ENCODE assay signal across 8 cellular contexts in the genomic region with DNA sequence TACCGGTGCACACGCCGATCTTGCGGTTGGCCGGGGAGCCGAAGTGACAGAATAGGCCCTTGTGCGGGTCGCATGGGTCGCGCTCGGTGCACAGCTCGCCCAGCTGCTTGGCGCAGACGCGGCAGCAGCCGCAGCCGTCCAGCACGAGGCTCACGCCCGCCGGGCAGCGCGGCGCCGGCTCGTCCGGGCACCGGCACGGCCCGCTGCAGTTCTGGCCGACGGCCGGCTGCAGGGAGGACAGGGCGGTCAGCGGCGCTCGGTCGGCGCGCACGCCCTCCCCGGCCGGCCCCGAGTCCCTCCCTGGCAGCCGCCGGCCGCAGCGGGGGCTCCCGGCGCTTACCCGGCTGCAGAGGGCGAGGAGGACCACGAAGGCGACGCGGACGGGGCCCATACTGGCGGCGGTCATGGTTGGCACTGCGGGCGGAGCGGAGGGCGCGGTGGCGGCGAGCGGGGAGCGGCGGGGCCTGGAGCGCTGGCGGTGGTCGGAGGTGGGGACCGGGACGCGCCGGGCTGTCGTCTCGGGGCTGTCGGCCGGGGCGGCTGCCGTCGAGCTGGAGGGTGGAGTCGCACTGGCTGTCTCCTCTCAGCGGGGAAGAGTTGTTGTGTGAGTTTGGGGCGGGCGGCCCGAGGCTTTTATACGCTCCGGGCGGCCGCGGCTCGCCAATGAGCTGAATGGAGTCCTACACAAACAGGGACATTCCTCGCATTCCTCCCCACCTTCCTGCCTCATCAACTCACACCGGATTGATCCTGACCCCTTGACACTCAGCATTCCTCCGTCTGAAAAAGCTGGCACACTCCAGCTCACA. TPM values are rescaled to one million over a fixed set of nuclear protein-coding genes. Genes with fewer than 3 reads are reported as not detected.
DNase-seq lines count a peak whose midpoint lies in the region; ATAC-seq and TF ChIP-seq lines count a peak whose summit lies in the region.

A gene with protein sequence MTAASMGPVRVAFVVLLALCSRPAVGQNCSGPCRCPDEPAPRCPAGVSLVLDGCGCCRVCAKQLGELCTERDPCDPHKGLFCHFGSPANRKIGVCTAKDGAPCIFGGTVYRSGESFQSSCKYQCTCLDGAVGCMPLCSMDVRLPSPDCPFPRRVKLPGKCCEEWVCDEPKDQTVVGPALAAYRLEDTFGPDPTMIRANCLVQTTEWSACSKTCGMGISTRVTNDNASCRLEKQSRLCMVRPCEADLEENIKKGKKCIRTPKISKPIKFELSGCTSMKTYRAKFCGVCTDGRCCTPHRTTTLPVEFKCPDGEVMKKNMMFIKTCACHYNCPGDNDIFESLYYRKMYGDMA (minus strand): TSS at position 606 of the 809 bp plus-strand sequence. CDS start 200 bp downstream, at position 406.

- H3K4me1 Mint-ChIP-seq in activated T-helper 2 cell treated with anti-CD3 and anti-CD28 coated beads, Interferon-gamma antibody, Interleukin-2, Interleukin-4, amounts not matched to agents 10 μg/mL and 5 μg/mL and 100 μg/mL, durations not matched to agents 14 hours and 24 hours and 36 hours (ENCODE audit: low read depth) = peaks cover 5% of the 10 kb centered on the region
- H3K4me1 Mint-ChIP-seq in natural killer cell = peaks cover 5 to 6% of the 10 kb centered on the region in 2 donors

- H3K4me3 Mint-ChIP-seq in activated T-helper 2 cell treated with anti-CD3 and anti-CD28 coated beads, Interferon-gamma antibody, Interleukin-2, Interleukin-4, amounts not matched to agents 10 μg/mL and 5 μg/mL and 100 μg/mL, durations not matched to agents 14 hours and 24 hours and 36 hours (ENCODE audit: low read depth) = peak within 1 kb of the TSS; percentile 76
- H3K4me3 Mint-ChIP-seq in natural killer cell = peak within 1 kb of the TSS; percentile 85

- no peak for TF ChIP-seq POLR2A in GM18505 (IDR thresholded peaks at IDR 0.05; ENCODE audit: borderline replicate concordance, extremely low read depth, insufficient read depth, insufficient read length)

- TF ChIP-seq CTCF in natural killer cell (IDR thresholded peaks at IDR 0.05) = no peak

- ATAC-seq in natural killer cell (peak in 2 of 3 donors; percentile 17 to 42), GM18505 (IDR thresholded peaks at IDR 0.05; ENCODE audit: unreplicated experiment) (no peak), GM21515 (IDR thresholded peaks at IDR 0.05; ENCODE audit: unreplicated experiment) (no peak), GM21717 (IDR thresholded peaks at IDR 0.05; ENCODE audit: unreplicated experiment) (no peak)

- H3K27ac Mint-ChIP-seq in activated T-helper 2 cell treated with anti-CD3 and anti-CD28 coated beads, Interferon-gamma antibody, Interleukin-2, Interleukin-4, amounts not matched to agents 10 μg/mL and 5 μg/mL and 100 μg/mL, durations not matched to agents 14 hours and 24 hours and 36 hours = no peak within 1 kb of the TSS
- H3K27ac Mint-ChIP-seq in natural killer cell = no peak within 1 kb of the TSS

- intact Hi-C loops in activated T-helper 2 cell treated with anti-CD3 and anti-CD28 coated beads, Interferon-gamma antibody, Interleukin-2, Interleukin-4, amounts not matched to agents 10 μg/mL and 5 μg/mL and 100 μg/mL, durations not matched to agents 14 hours and 24 hours and 36 hours (cut with micrococcal nuclease) = no loop called here
- intact Hi-C loops in natural killer cell (cut with micrococcal nuclease) = no loop called here

- no peaks in the 10 kb centered on the region for H3K36me3 Mint-ChIP-seq in activated T-helper 2 cell treated with anti-CD3 and anti-CD28 coated beads, Interferon-gamma antibody, Interleukin-2, Interleukin-4, amounts not matched to agents 10 μg/mL and 5 μg/mL and 100 μg/mL, durations not matched to agents 14 hours and 24 hours and 36 hours (ENCODE audit: low read depth)
- no peaks in the 10 kb centered on the region for H3K36me3 Mint-ChIP-seq in natural killer cell

- in situ Hi-C loops in G401 (cut with HindIII; ENCODE audit: low sequenced_read_pairs) = no loop called here

- H3K9me3 Mint-ChIP-seq in activated T-helper 2 cell treated with anti-CD3 and anti-CD28 coated beads, Interferon-gamma antibody, Interleukin-2, Interleukin-4, amounts not matched to agents 10 μg/mL and 5 μg/mL and 100 μg/mL, durations not matched to agents 14 hours and 24 hours and 36 hours = no peaks in the 10 kb centered on the region
- H3K9me3 Mint-ChIP-seq in natural killer cell = no peaks in the 10 kb centered on the region

- peaks cover 75% of the 10 kb centered on the region for H3K27me3 Mint-ChIP-seq in activated T-helper 2 cell treated with anti-CD3 and anti-CD28 coated beads, Interferon-gamma antibody, Interleukin-2, Interleukin-4, amounts not matched to agents 10 μg/mL and 5 μg/mL and 100 μg/mL, durations not matched to agents 14 hours and 24 hours and 36 hours (ENCODE audit: low read depth)
- peaks cover 53 to 86% of the 10 kb centered on the region in 2 donors for H3K27me3 Mint-ChIP-seq in natural killer cell (ENCODE audit: low read depth in 2 of 2)

- DNase-seq in G401 (ENCODE audit: low spot score) = peak; percentile 70
- peak; percentile 98 for DNase-seq in HK-2 (ENCODE audit: unreplicated experiment)
- DNase-seq in activated T-helper 2 cell treated with anti-CD3 and anti-CD28 coated beads, Interferon-gamma antibody, Interleukin-2, Interleukin-4, amounts not matched to agents 10 μg/mL and 5 μg/mL and 100 μg/mL, durations not matched to agents 14 hours and 24 hours and 36 hours (ENCODE audit: low spot score) = no peak
- peak; percentile 58 for DNase-seq in foreskin melanocyte
- DNase-seq in natural killer cell = no peak

RNA-seq across cellular contexts. Expression of the gene that starts here (rescaled TPM):
- 40.3 and 42.9 TPM in 2 replicates for total RNA-seq in G401 (2014; rRNA removed; shearing (Covaris generic))
- total RNA-seq in activated T-helper 2 cell treated with anti-CD3 and anti-CD28 coated beads, Interferon-gamma antibody, Interleukin-2, Interleukin-4, amounts not matched to agents 10 μg/mL and 5 μg/mL and 100 μg/mL, durations not matched to agents 14 hours and 24 hours and 36 hours = not detected in 2 replicates
- total RNA-seq in natural killer cell = not detected

Comparison
In these comparisons a context has a peak if more than half of its experiments do, and no peak if none do; other contexts are left out.
1. RNA of the gene that starts here (total RNA-seq): 40.3 to 42.9 TPM in G401; not detected in activated T-helper 2 cell treated with anti-CD3 and anti-CD28 coated beads, Interferon-gamma antibody, Interleukin-2, Interleukin-4, amounts not matched to agents 10 μg/mL and 5 μg/mL and 100 μg/mL, durations not matched to agents 14 hours and 24 hours and 36 hours and not detected in natural killer cell; every median in the first group is over 10 times any median in the second.
2. Peak in ATAC-seq in natural killer cell; RNA of the gene not detected or under 1 TPM.
3. DNase-seq: peak in G401 (single experiment), HK-2 (single experiment) and foreskin melanocyte (single experiment); none in activated T-helper 2 cell treated with anti-CD3 and anti-CD28 coated beads, Interferon-gamma antibody, Interleukin-2, Interleukin-4, amounts not matched to agents 10 μg/mL and 5 μg/mL and 100 μg/mL, durations not matched to agents 14 hours and 24 hours and 36 hours (single experiment) and natural killer cell (single experiment).